Comparison of ENCODE assay signal across 8 cellular contexts in the genomic region with DNA sequence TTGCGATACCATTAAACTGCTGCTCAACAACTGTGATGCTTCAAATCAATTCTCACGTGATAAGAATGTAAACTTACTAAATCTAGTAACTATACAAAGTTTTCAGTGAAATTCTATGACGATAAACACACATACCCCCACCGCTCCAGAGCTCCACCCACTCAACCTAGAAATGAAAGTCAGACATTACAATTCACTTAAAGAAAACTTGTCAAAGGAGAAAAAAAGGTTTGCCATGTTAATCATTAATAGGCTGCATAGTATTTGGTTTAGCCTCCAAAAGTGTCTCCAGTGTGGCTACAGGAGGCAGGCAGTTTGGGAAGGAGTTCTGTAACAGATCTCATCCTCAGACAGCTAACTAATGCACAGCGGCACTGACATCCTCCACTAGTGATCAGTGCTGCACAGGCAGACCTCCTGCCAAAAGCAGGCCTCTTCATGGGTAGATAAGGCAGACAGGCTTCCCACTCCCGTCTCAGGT. TPM values are rescaled to one million over a fixed set of nuclear protein-coding genes. Genes with fewer than 3 reads are reported as not detected.
DNase-seq lines count a peak whose midpoint lies in the region; ATAC-seq and TF ChIP-seq lines count a peak whose summit lies in the region.

No MANE protein-coding gene starts in this region.

- DNase-seq in DMS53 (lab: John Stamatoyannopoulos, UW) (peak; percentile 64), DMS53 treated with DMSO at 0.1 percent for 48 hours (lab: John Stamatoyannopoulos, UW; ENCODE audit: unreplicated experiment) (no peak), ovary (no peak), T1000 (lab: John Stamatoyannopoulos, UW) (no peak)

- H3K36me3 Mint-ChIP-seq in T-helper 1 cell treated with Interleukin-12 subunit alpha and Interleukin-12 subunit beta and Interleukin-4 antibody, amounts not matched to agents 30 μg/mL and 1 μg/mL, for 36 hours (ENCODE audit: low read depth): peaks cover 19% of the 10 kb centered on the region

- H3K4me3 ChIP-seq in ectodermal cell (ENCODE audit: insufficient read depth, low read depth, low read length) (peak overlapping the region; percentile 13), ovary (peak overlapping the region; percentile 98)

- TF ChIP-seq EP300 in ovary (IDR thresholded peaks at IDR 0.05): no peak

- TF ChIP-seq POLR2A in ovary (IDR thresholded peaks at IDR 0.05): no peak

- 84 to 87% methylated on average over 4 to 5 of the region's 6 CpGs for WGBS in ectodermal cell, 2 experiments
- 15 to 28% (median 15%) methylated on average over 6 of the region's 6 CpGs for WGBS in ovary, 3 donors

- H3K36me3 ChIP-seq in ectodermal cell (ENCODE audit: control insufficient read depth, insufficient read depth, low read length): no peaks in the 10 kb centered on the region
- no peaks in the 10 kb centered on the region for H3K36me3 ChIP-seq in ovary

- H3K27me3 ChIP-seq in ectodermal cell (ENCODE audit: control insufficient read depth, insufficient read depth, low read length, poor library complexity, severe bottlenecking): no peaks in the 10 kb centered on the region
- H3K27me3 ChIP-seq in ovary: no peaks in the 10 kb centered on the region

- peak overlapping the region; percentile 78 for H3K27ac Mint-ChIP-seq in T-helper 1 cell treated with Interleukin-12 subunit alpha and Interleukin-12 subunit beta and Interleukin-4 antibody, amounts not matched to agents 30 μg/mL and 1 μg/mL, for 36 hours

- no peak for ATAC-seq in GM21825 (IDR thresholded peaks at IDR 0.05; ENCODE audit: unreplicated experiment)
- no peak for ATAC-seq in HG02571 (IDR thresholded peaks at IDR 0.05; ENCODE audit: unreplicated experiment)

- H3K27me3 Mint-ChIP-seq in T-helper 1 cell treated with Interleukin-12 subunit alpha and Interleukin-12 subunit beta and Interleukin-4 antibody, amounts not matched to agents 30 μg/mL and 1 μg/mL, for 36 hours (ENCODE audit: low read depth): no peaks in the 10 kb centered on the region

- H3K27ac ChIP-seq in ectodermal cell (ENCODE audit: insufficient read depth, low read depth, low read length, poor library complexity, severe bottlenecking) (no peak overlapping the region), ovary (no peak overlapping the region)

- intact Hi-C loops in ovary (cut with DNase I): no loop called here

- H3K9me3 ChIP-seq in ectodermal cell (ENCODE audit: control insufficient read depth, low read length) (no peaks in the 10 kb centered on the region), ovary (no peaks in the 10 kb centered on the region)

- peaks cover 71% of the 10 kb centered on the region for H3K4me1 Mint-ChIP-seq in T-helper 1 cell treated with Interleukin-12 subunit alpha and Interleukin-12 subunit beta and Interleukin-4 antibody, amounts not matched to agents 30 μg/mL and 1 μg/mL, for 36 hours (ENCODE audit: low read depth)

- H3K4me3 Mint-ChIP-seq in T-helper 1 cell treated with Interleukin-12 subunit alpha and Interleukin-12 subunit beta and Interleukin-4 antibody, amounts not matched to agents 30 μg/mL and 1 μg/mL, for 36 hours: peak overlapping the region; percentile 85

- H3K4me1 ChIP-seq in ectodermal cell (ENCODE audit: control insufficient read depth, insufficient read depth, low read length) (peaks cover 5% of the 10 kb centered on the region), ovary (ENCODE audit: insufficient read depth) (peaks cover 17% of the 10 kb centered on the region)

- TF ChIP-seq CTCF in ovary (IDR thresholded peaks at IDR 0.05): no peak

- H3K9me3 Mint-ChIP-seq in T-helper 1 cell treated with Interleukin-12 subunit alpha and Interleukin-12 subunit beta and Interleukin-4 antibody, amounts not matched to agents 30 μg/mL and 1 μg/mL, for 36 hours: no peaks in the 10 kb centered on the region

RNA-seq across cellular contexts. Expression of a gene that starts 3.1 kb away (rescaled TPM):
- 39.5 TPM for polyA plus RNA-seq in ectodermal cell (2013, experiment 1 of 4)
- 33.2 TPM for polyA plus RNA-seq in ectodermal cell (2013, experiment 2 of 4)
- polyA plus RNA-seq in ectodermal cell (2013, experiment 3 of 4): 32.3 TPM
- 37.0 TPM for polyA plus RNA-seq in ectodermal cell (2013, experiment 4 of 4)
- total RNA-seq in ovary: 10 to 100 TPM; 31.9 to 39.9 (median 38.7) TPM
- polyA plus RNA-seq in ovary: 10 to 100 TPM; 32.7 to 39.6 TPM
